17 cellular contexts compared by ENCODE assay signal in the genomic region with DNA sequence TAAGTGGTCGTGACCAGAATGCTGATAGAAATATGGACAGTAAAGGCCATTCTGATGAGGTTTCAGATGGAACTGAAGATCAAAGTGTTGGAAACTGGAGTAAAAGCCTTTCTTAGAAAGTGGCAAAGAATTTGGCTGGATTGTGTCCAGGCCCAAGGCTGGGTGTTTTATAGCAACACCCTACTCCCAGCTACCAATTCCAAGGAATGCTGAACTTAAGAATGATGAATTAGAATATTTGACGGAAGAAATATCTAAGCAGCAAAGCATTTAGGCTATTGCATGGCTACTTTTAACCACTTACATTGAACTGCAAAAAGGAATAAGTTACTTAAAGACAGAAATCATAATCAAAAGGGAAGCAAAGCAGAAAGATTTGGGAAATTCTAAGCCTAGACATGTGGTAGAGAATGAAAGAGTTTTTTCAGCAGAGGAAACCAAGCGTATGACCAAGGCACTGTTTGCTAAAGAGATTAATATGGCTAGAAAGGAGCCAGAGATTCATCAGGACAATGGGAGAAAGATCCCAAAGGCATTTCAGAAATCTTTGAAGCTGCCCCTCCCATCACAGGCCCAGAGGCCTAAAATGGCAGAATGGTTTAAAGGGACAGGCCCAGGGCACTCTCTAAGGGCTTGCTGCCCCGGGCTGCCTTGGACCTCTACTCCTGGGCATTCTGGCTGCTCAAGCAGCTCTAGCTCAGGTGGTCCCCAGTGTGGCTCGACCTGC. TPM values are rescaled to one million over a fixed set of nuclear protein-coding genes. Genes with fewer than 3 reads are reported as not detected.
A peak's percentile ranks its signal among the peaks of the same experiment; 100 is the strongest.
DNase-seq lines count a peak whose midpoint lies in the region; ATAC-seq and TF ChIP-seq lines count a peak whose summit lies in the region.
"Had no signal": no experiment of that assay in that cellular context is flagged by ENCODE, and none has a peak within 500 bp of the region (broad histone marks: within the 10 kb centered on the region; RNA-seq: fewer than 3 reads in every experiment).

No MANE protein-coding gene starts in this region.

- intact Hi-C loops in activated T-helper 2 cell treated with anti-CD3 and anti-CD28 coated beads, Interferon-gamma antibody, Interleukin-2, Interleukin-4, amounts not matched to agents 10 μg/mL and 5 μg/mL and 100 μg/mL, durations not matched to agents 14 hours and 24 hours and 36 hours (cut with micrococcal nuclease) = loop anchor here (5.0 kb wide), 1 partner anchor 35 kb away; no protein-coding TSS in a partner anchor
- intact Hi-C loops in spleen (cut with DNase I; ENCODE audit: low total_unique reads) = no loop called here

- peaks cover 37% of the 10 kb centered on the region for H3K36me3 Mint-ChIP-seq in nephron progenitor cell (ENCODE audit: low read depth)
- peaks cover 25% of the 10 kb centered on the region for H3K36me3 Mint-ChIP-seq in activated T-helper 2 cell treated with anti-CD3 and anti-CD28 coated beads, Interferon-gamma antibody, Interleukin-2, Interleukin-4, amounts not matched to agents 10 μg/mL and 5 μg/mL and 100 μg/mL, durations not matched to agents 14 hours and 24 hours and 36 hours (ENCODE audit: low read depth)

- H3K9me3 ChIP-seq in fibroblast of lung (ENCODE audit: control insufficient read depth, insufficient read depth, low read depth, low read length) (no peaks in the 10 kb centered on the region), spleen (peaks cover 0 to 5% (median 0%) of the 10 kb centered on the region in 8 donors)

- H3K4me1 ChIP-seq in fibroblast of lung (ENCODE audit: control insufficient read depth, extremely low read depth, insufficient read depth, low read length) (no peaks in the 10 kb centered on the region), spleen (peaks cover 0 to 2% (median 0%) of the 10 kb centered on the region in 6 donors)

- peak overlapping the region; percentile 36 for H3K27ac Mint-ChIP-seq in nephron progenitor cell
- H3K27ac Mint-ChIP-seq in activated T-helper 2 cell treated with anti-CD3 and anti-CD28 coated beads, Interferon-gamma antibody, Interleukin-2, Interleukin-4, amounts not matched to agents 10 μg/mL and 5 μg/mL and 100 μg/mL, durations not matched to agents 14 hours and 24 hours and 36 hours = no peak overlapping the region

- DNase-seq in EH (ENCODE audit: low read depth) (peak; percentile 2), NCI-H226 (peak; percentile 22), fibroblast of lung (ENCODE audit: low read depth in 2 of 2) (peak; percentile 3 to 64), nephron progenitor cell (no peak), dedifferentiated amniotic fluid mesenchymal stem cell (ENCODE audit: extremely low spot score) (no peak), spleen (no peak)
- no peak for DNase-seq in activated T-helper 2 cell treated with anti-CD3 and anti-CD28 coated beads, Interferon-gamma antibody, Interleukin-2, Interleukin-4, amounts not matched to agents 10 μg/mL and 5 μg/mL and 100 μg/mL, durations not matched to agents 14 hours and 24 hours and 36 hours (ENCODE audit: low spot score)
- DNase-seq: DMS79 treated with DMSO at 0.1 percent for 48 hours; HCEC 1CT; NCI-H1105; NCI-H2081 treated with DMSO at 0.1 percent for 48 hours; NCI-H510A; NCI-H748 treated with DMSO at 0.1 percent for 48 hours; NK-92 treated with Interleukin-12 subunit alpha and Interleukin-12 subunit beta, amount 100 ng/mL, for 24 hours had no signal

- no peak for ATAC-seq in HG03139 (IDR thresholded peaks at IDR 0.05; ENCODE audit: unreplicated experiment)
- ATAC-seq: Right ventricle myocardium inferior had no signal

- no peak overlapping the region for H2AFZ ChIP-seq in fibroblast of lung (ENCODE audit: low read length)

- no peak for TF ChIP-seq POLR2A in spleen (IDR thresholded peaks at IDR 0.05)

- no peaks in the 10 kb centered on the region for H3K27me3 ChIP-seq in fibroblast of lung (ENCODE audit: control insufficient read depth, insufficient read depth, low read length)
- H3K27me3 ChIP-seq in spleen (replicated peaks in 1 of 7) = no peaks in the 10 kb centered on the region

- H3K4me3 ChIP-seq in fibroblast of lung (replicated peaks in 1 of 4; ENCODE audit: control extremely low read depth in 1 of 4, insufficient read depth in 1 of 4, low read depth in 3 of 4, low read length in 4 of 4) (no peak overlapping the region), spleen (no peak overlapping the region)

- 71 to 83% (median 75%) methylated on average over 4 to 5 of the region's 5 CpGs for WGBS in spleen, 5 donors

- no peak for TF ChIP-seq CTCF in fibroblast of lung (conservative IDR thresholded peaks at IDR 0.05 in 1 of 2, IDR thresholded peaks at IDR 0.05 in 1 of 2; ENCODE audit: low read depth in 1 of 2, low read length in 2 of 2)
- no peak for TF ChIP-seq CTCF in nephron progenitor cell (IDR thresholded peaks at IDR 0.05)
- TF ChIP-seq CTCF in spleen (IDR thresholded peaks at IDR 0.05 in 8 of 11, conservative IDR thresholded peaks at IDR 0.05 in 3 of 11) = no peak

- H3K4me2 ChIP-seq in fibroblast of lung (ENCODE audit: extremely low read depth, insufficient read depth, low read length) = no peak overlapping the region

- H4K20me1 ChIP-seq in fibroblast of lung (ENCODE audit: control insufficient read depth, extremely low read depth, insufficient read depth, low read length) = no peaks in the 10 kb centered on the region

- H3K27me3 Mint-ChIP-seq in nephron progenitor cell (ENCODE audit: low read depth, poor library complexity) = no peaks in the 10 kb centered on the region
- no peaks in the 10 kb centered on the region for H3K27me3 Mint-ChIP-seq in activated T-helper 2 cell treated with anti-CD3 and anti-CD28 coated beads, Interferon-gamma antibody, Interleukin-2, Interleukin-4, amounts not matched to agents 10 μg/mL and 5 μg/mL and 100 μg/mL, durations not matched to agents 14 hours and 24 hours and 36 hours (ENCODE audit: low read depth)

- H3K9ac ChIP-seq in fibroblast of lung (ENCODE audit: insufficient read depth, low read length) = no peak overlapping the region

- H3K36me3 ChIP-seq in fibroblast of lung (ENCODE audit: control insufficient read depth, insufficient read depth, low read length) = no peaks in the 10 kb centered on the region
- peaks cover 0 to 25% (median 0%) of the 10 kb centered on the region in 6 donors for H3K36me3 ChIP-seq in spleen

- H3K4me1 Mint-ChIP-seq in nephron progenitor cell = no peaks in the 10 kb centered on the region
- H3K4me1 Mint-ChIP-seq in activated T-helper 2 cell treated with anti-CD3 and anti-CD28 coated beads, Interferon-gamma antibody, Interleukin-2, Interleukin-4, amounts not matched to agents 10 μg/mL and 5 μg/mL and 100 μg/mL, durations not matched to agents 14 hours and 24 hours and 36 hours (ENCODE audit: low read depth) = no peaks in the 10 kb centered on the region

- H3K79me2 ChIP-seq in fibroblast of lung (ENCODE audit: control insufficient read depth, insufficient read depth, low read length) = no peaks in the 10 kb centered on the region

- H3K4me3 Mint-ChIP-seq in nephron progenitor cell = no peak overlapping the region
- no peak overlapping the region for H3K4me3 Mint-ChIP-seq in activated T-helper 2 cell treated with anti-CD3 and anti-CD28 coated beads, Interferon-gamma antibody, Interleukin-2, Interleukin-4, amounts not matched to agents 10 μg/mL and 5 μg/mL and 100 μg/mL, durations not matched to agents 14 hours and 24 hours and 36 hours (ENCODE audit: low read depth)

- H3K9me3 Mint-ChIP-seq in nephron progenitor cell = no peaks in the 10 kb centered on the region
- H3K9me3 Mint-ChIP-seq in activated T-helper 2 cell treated with anti-CD3 and anti-CD28 coated beads, Interferon-gamma antibody, Interleukin-2, Interleukin-4, amounts not matched to agents 10 μg/mL and 5 μg/mL and 100 μg/mL, durations not matched to agents 14 hours and 24 hours and 36 hours = peaks cover 5% of the 10 kb centered on the region

- H3K27ac ChIP-seq in fibroblast of lung (ENCODE audit: insufficient read depth, low read length) (no peak overlapping the region), spleen (no peak overlapping the region)
- H3K27ac ChIP-seq: C4-2B had no signal

RNA-seq across cellular contexts. Expression of gene SDHAF4, which starts 25.8 kb away (rescaled TPM):
- total RNA-seq in fibroblast of lung (8.7 and 9.2 TPM in 2 replicates), spleen (10 to 100 TPM in 1 of 7 donors, 1 to 10 TPM in 6; 2.7 to 12.6 (median 7.3) TPM)
- polyA plus RNA-seq in fibroblast of lung (1.9 and 2.7 TPM in 2 replicates), spleen (10 to 100 TPM in 1 of 3 donors, 1 to 10 TPM in 2; 8.1 to 12.8 (median 9.1) TPM)
- polyA plus RNA-seq in fibroblast of lung (2012) = 7.0 and 7.5 TPM in 2 replicates
- polyA minus RNA-seq in fibroblast of lung (ENCODE audit: low replicate concordance) = 0.63 and 2.0 TPM in 2 replicates
- 10.6 and 12.1 TPM in 2 replicates for total RNA-seq in activated T-helper 2 cell treated with anti-CD3 and anti-CD28 coated beads, Interferon-gamma antibody, Interleukin-2, Interleukin-4, amounts not matched to agents 10 μg/mL and 5 μg/mL and 100 μg/mL, durations not matched to agents 14 hours and 24 hours and 36 hours

Comparison
In these comparisons a context has a peak if more than half of its experiments do, and no peak if none do; other contexts are left out.
1. DNase-seq: peak in EH (single experiment), NCI-H226 (single experiment) and fibroblast of lung (2 of 2); none in nephron progenitor cell (single experiment), dedifferentiated amniotic fluid mesenchymal stem cell (single experiment), activated T-helper 2 cell treated with anti-CD3 and anti-CD28 coated beads, Interferon-gamma antibody, Interleukin-2, Interleukin-4, amounts not matched to agents 10 μg/mL and 5 μg/mL and 100 μg/mL, durations not matched to agents 14 hours and 24 hours and 36 hours (single experiment) and spleen (single experiment).